In the genomic region with DNA sequence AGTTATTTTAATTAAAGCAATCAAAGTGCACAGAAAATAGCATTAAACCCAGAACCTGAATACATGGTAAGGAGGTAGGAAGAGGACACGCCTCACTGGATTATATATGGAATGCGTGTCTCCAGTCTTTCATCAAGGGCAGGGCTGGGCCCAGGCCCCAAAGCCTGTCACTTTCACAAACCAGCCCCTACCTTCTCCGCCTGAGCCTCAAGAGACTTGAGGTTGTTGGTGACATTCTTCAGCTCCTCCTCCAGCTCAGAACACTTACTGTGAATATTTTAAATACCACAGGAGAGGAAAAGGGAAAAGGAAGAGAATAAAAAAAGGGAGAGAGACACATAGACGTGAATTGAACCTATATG, we compare ENCODE assay signal across 1 cellular context.
TF ChIP-seq lines count a peak whose summit lies in the region.

No MANE protein-coding gene starts in this region.

TF ChIP-seq in HepG2, 621 proteins besides CTCF, POLR2A, EP300 and RAD21:
- TF ChIP-seq PCBP2 (optimal IDR thresholded peaks at IDR 0.05; ENCODE audit: low read depth, low read length, poor library complexity, severe bottlenecking) (no peak), CERS6 (CRISPR knock-in tag; IDR thresholded peaks at IDR 0.05) (no peak), CAMTA2 (CRISPR knock-in tag; IDR thresholded peaks at IDR 0.05; ENCODE audit: borderline replicate concordance) (no peak), HNRNPLL (IDR thresholded peaks at IDR 0.05; ENCODE audit: low read depth, low read length, poor library complexity, severe bottlenecking) (no peak), ZNF460 (CRISPR knock-in tag; IDR thresholded peaks at IDR 0.05; ENCODE audit: borderline replicate concordance) (no peak), ZNF619 (CRISPR knock-in tag; IDR thresholded peaks at IDR 0.05) (no peak)
- TF ChIP-seq, protein P1, sequence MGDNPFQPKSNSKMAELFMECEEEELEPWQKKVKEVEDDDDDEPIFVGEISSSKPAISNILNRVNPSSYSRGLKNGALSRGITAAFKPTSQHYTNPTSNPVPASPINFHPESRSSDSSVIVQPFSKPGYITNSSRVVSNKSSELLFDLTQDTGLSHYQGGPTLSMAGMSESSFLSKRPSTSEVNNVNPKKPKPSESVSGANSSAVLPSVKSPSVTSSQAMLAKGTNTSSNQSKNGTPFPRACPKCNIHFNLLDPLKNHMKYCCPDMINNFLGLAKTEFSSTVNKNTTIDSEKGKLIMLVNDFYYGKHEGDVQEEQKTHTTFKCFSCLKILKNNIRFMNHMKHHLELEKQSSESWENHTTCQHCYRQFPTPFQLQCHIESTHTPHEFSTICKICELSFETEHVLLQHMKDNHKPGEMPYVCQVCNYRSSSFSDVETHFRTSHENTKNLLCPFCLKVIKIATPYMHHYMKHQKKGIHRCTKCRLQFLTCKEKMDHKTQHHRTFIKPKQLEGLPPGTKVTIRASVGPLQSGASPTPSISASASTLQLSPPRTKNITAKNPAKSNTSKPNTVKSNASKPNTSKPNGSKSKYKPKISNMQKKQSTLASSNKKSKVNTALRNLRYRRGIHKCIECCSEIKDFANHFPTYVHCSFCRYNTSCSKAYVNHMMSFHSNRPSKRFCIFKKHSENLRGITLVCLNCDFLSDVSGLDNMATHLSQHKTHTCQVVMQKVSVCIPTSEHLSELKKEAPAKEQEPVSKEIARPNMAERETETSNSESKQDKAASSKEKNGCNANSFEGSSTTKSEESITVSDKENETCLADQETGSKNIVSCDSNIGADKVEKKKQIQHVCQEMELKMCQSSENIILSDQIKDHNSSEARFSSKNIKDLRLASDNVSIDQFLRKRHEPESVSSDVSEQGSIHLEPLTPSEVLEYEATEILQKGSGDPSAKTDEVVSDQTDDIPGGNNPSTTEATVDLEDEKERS (CRISPR knock-in tag; IDR thresholded peaks at IDR 0.05) = no peak
- TF ChIP-seq, protein P2, sequence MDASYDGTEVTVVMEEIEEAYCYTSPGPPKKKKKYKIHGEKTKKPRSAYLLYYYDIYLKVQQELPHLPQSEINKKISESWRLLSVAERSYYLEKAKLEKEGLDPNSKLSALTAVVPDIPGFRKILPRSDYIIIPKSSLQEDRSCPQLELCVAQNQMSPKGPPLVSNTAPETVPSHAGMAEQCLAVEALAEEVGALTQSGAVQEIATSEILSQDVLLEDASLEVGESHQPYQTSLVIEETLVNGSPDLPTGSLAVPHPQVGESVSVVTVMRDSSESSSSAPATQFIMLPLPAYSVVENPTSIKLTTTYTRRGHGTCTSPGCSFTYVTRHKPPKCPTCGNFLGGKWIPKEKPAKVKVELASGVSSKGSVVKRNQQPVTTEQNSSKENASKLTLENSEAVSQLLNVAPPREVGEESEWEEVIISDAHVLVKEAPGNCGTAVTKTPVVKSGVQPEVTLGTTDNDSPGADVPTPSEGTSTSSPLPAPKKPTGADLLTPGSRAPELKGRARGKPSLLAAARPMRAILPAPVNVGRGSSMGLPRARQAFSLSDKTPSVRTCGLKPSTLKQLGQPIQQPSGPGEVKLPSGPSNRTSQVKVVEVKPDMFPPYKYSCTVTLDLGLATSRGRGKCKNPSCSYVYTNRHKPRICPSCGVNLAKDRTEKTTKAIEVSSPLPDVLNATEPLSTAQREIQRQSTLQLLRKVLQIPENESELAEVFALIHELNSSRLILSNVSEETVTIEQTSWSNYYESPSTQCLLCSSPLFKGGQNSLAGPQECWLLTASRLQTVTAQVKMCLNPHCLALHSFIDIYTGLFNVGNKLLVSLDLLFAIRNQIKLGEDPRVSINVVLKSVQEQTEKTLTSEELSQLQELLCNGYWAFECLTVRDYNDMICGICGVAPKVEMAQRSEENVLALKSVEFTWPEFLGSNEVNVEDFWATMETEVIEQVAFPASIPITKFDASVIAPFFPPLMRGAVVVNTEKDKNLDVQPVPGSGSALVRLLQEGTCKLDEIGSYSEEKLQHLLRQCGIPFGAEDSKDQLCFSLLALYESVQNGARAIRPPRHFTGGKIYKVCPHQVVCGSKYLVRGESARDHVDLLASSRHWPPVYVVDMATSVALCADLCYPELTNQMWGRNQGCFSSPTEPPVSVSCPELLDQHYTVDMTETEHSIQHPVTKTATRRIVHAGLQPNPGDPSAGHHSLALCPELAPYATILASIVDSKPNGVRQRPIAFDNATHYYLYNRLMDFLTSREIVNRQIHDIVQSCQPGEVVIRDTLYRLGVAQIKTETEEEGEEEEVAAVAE (CRISPR knock-in tag; IDR thresholded peaks at IDR 0.05; ENCODE audit: borderline replicate concordance) = no peak
- TF ChIP-seq, protein P3, sequence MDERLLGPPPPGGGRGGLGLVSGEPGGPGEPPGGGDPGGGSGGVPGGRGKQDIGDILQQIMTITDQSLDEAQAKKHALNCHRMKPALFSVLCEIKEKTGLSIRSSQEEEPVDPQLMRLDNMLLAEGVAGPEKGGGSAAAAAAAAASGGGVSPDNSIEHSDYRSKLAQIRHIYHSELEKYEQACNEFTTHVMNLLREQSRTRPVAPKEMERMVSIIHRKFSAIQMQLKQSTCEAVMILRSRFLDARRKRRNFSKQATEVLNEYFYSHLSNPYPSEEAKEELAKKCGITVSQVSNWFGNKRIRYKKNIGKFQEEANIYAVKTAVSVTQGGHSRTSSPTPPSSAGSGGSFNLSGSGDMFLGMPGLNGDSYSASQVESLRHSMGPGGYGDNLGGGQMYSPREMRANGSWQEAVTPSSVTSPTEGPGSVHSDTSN (CRISPR knock-in tag; IDR thresholded peaks at IDR 0.05) = no peak
- TF ChIP-seq, protein P4, sequence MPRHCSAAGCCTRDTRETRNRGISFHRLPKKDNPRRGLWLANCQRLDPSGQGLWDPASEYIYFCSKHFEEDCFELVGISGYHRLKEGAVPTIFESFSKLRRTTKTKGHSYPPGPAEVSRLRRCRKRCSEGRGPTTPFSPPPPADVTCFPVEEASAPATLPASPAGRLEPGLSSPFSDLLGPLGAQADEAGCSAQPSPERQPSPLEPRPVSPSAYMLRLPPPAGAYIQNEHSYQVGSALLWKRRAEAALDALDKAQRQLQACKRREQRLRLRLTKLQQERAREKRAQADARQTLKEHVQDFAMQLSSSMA (CRISPR knock-in tag; IDR thresholded peaks at IDR 0.05) = no peak
